In the genomic region with DNA sequence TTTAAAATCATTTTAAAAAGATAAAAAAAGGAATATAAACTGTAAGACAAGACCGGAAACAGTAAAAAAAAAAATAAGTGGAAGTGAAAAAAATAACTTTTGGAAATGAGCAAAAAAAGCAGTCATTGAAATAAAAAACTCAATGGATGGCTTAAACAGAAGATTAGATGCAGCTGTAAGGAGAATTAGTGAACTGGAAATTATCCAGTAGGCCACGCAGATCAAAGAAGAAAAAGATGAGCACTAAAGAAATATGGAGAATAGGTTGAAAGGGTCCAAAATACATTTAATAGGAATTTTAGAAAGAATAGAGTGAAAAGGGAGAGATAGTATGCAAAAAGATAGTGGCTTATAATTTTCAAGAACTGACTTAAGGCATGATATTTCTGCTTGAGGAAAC, we compare ENCODE assay signal across 22 cellular contexts.
"Had no signal": no experiment of that assay in that cellular context is flagged by ENCODE, and none has a peak within 500 bp of the region (broad histone marks: within the 10 kb centered on the region; RNA-seq: fewer than 3 reads in every experiment).

No MANE protein-coding gene starts in this region.

- ATAC-seq: esophagus mucosa; gastrocnemius medialis; lower lobe of right lung; natural killer cell; pancreas; right lobe of liver; stimulated activated naive CD8-positive, alpha-beta T cell treated with anti-CD3 and anti-CD28 coated beads, Interleukin-15, amount 100 ng/mL, for 72 hours; upper lobe of right lung had no signal

- H3K4me3 Mint-ChIP-seq: natural killer cell; stimulated activated naive CD8-positive, alpha-beta T cell treated with anti-CD3 and anti-CD28 coated beads, Interleukin-15, amount 100 ng/mL, for 72 hours had no signal

- H3K9me3 ChIP-seq: gastrocnemius medialis, lower lobe of right lung, neutrophil, pancreas, right lobe of liver, suprapubic skin, transverse colon, upper lobe of right lung had no signal

- H3K27me3 Mint-ChIP-seq: stimulated activated naive CD8-positive, alpha-beta T cell treated with anti-CD3 and anti-CD28 coated beads, Interleukin-15, amount 100 ng/mL, for 72 hours had no signal

- H3K4me1 ChIP-seq: gastrocnemius medialis, upper lobe of right lung had no signal

- H3K27ac ChIP-seq: epithelial cell of prostate, gastrocnemius medialis, neutrophil, pancreas had no signal

- H3K4me3 ChIP-seq: gastrocnemius medialis, lower lobe of right lung, pancreas, right lobe of liver, suprapubic skin, transverse colon, upper lobe of right lung, uterus had no signal

- FAIRE-seq: keratinocyte, pancreas, small intestine had no signal

- H3K27me3 ChIP-seq: gastrocnemius medialis, neutrophil, pancreas, right lobe of liver, suprapubic skin, transverse colon, upper lobe of right lung, uterus had no signal

- H3K36me3 ChIP-seq: gastrocnemius medialis, neutrophil, pancreas, right lobe of liver, transverse colon, uterus had no signal

- DNase-seq: cortex of kidney; foreskin fibroblast; gastrocnemius medialis; left ventricle myocardium superior; lower lobe of right lung; natural killer cell; pancreas; right lobe of liver; small intestine; stimulated activated CD4-positive, alpha-beta T cell treated with anti-CD3 and anti-CD28 coated beads, Interleukin-15, amount 100 ng/mL, for 24 hours; stimulated activated CD4-positive, alpha-beta T cell treated with anti-CD3 and anti-CD28 coated beads, Interleukin-2, amount 100 ng/mL, for 48 hours; stimulated activated naive CD4-positive, alpha-beta T cell; stimulated activated naive CD8-positive, alpha-beta T cell treated with anti-CD3 and anti-CD28 coated beads, Interleukin-15, amount 100 ng/mL, for 72 hours; transverse colon; upper lobe of right lung; uterus had no signal

- H3K27ac Mint-ChIP-seq: natural killer cell, progenitor cell of endocrine pancreas had no signal
